ENCODE assay signal across 10 cellular contexts in genomic region chr19:38670921-38671398, GRCh38. TPM values are rescaled to one million over a fixed set of nuclear protein-coding genes. Genes with fewer than 3 reads are reported as not detected.
DNase-seq lines count a peak whose midpoint lies in the region; ATAC-seq and TF ChIP-seq lines count a peak whose summit lies in the region.
"Had no signal": no experiment of that assay in that cellular context is flagged by ENCODE, and none has a peak within 500 bp of the region (broad histone marks: within the 10 kb centered on the region; RNA-seq: fewer than 3 reads in every experiment).

No MANE protein-coding gene starts in this region.

- DNase-seq in NCI-H510A treated with DMSO at 0.1 percent for 48 hours (lab: John Stamatoyannopoulos, UW) = peak; percentile 12
- no peak for DNase-seq in NCI-H510A (lab: John Stamatoyannopoulos, UW)
- peak; percentile 36 for DNase-seq in dermis blood vessel endothelial cell
- no peak for DNase-seq in mucosa of descending colon
- no peak for DNase-seq in upper lobe of left lung
- no peak for DNase-seq in effector memory CD4-positive, alpha-beta T cell
- DNase-seq in germinal center (ENCODE audit: low spot score) = no peak
- no peak for DNase-seq in NCI-H1092 (lab: John Stamatoyannopoulos, UW)
- DNase-seq: SJCRH30 had no signal

- H3K4me1 ChIP-seq in mucosa of descending colon (ENCODE audit: low read depth) = peaks cover 80% of the 10 kb centered on the region
- H3K4me1 ChIP-seq in upper lobe of left lung = peaks cover 83 to 90% (median 84%) of the 10 kb centered on the region in 4 donors
- peaks cover 54% of the 10 kb centered on the region for H3K4me1 ChIP-seq in effector memory CD4-positive, alpha-beta T cell (ENCODE audit: control insufficient read depth, insufficient read depth, low read length, poor library complexity, severe bottlenecking)

- H3K4me3 ChIP-seq in mucosa of descending colon (no peak overlapping the region), upper lobe of left lung (no peak overlapping the region)
- H3K4me3 ChIP-seq in effector memory CD4-positive, alpha-beta T cell (ENCODE audit: insufficient read depth, low read depth, low read length, poor library complexity, severe bottlenecking) = no peak overlapping the region
- H3K4me3 ChIP-seq: SJCRH30 had no signal

- no peak for TF ChIP-seq POLR2A in upper lobe of left lung (IDR thresholded peaks at IDR 0.05)

- TF ChIP-seq EP300 in upper lobe of left lung (IDR thresholded peaks at IDR 0.05) = no peak

- 56 to 69% methylated on average over 3 of the region's 3 CpGs for WGBS in upper lobe of left lung, 2 donors

- peak overlapping the region; percentile 53 to 97 (median 82) for H3K27ac ChIP-seq in upper lobe of left lung
- no peak overlapping the region for H3K27ac ChIP-seq in effector memory CD4-positive, alpha-beta T cell (ENCODE audit: insufficient read depth, low read length, poor library complexity, severe bottlenecking)
- H3K27ac ChIP-seq: SJCRH30 had no signal

- H3K36me3 ChIP-seq in mucosa of descending colon (ENCODE audit: low read depth) (no peaks in the 10 kb centered on the region), upper lobe of left lung (peaks cover 0 to 4% (median 0%) of the 10 kb centered on the region in 4 donors)
- no peaks in the 10 kb centered on the region for H3K36me3 ChIP-seq in effector memory CD4-positive, alpha-beta T cell (ENCODE audit: control insufficient read depth, insufficient read depth, low read length)
- H3K36me3 ChIP-seq: SJCRH30 had no signal

- TF ChIP-seq CTCF in mucosa of descending colon (IDR thresholded peaks at IDR 0.05) (no peak), upper lobe of left lung (IDR thresholded peaks at IDR 0.05) (no peak)

- ATAC-seq in mucosa of descending colon = peak; percentile 74
- no peak for ATAC-seq in upper lobe of left lung (ENCODE audit: low FRiP score in 2 of 2)
- ATAC-seq: sciatic nerve had no signal

- H3K27me3 ChIP-seq in upper lobe of left lung = no peaks in the 10 kb centered on the region
- H3K27me3 ChIP-seq in effector memory CD4-positive, alpha-beta T cell (replicated peaks; ENCODE audit: control insufficient read depth, insufficient read depth, low read length, poor library complexity, severe bottlenecking) = no peaks in the 10 kb centered on the region
- H3K27me3 ChIP-seq: SJCRH30 had no signal

- intact Hi-C loops in mucosa of descending colon (cut with DNase I, micrococcal nuclease) = no loop called here

- H3K9me3 ChIP-seq in mucosa of descending colon (no peaks in the 10 kb centered on the region), upper lobe of left lung (no peaks in the 10 kb centered on the region)
- H3K9me3 ChIP-seq in effector memory CD4-positive, alpha-beta T cell (ENCODE audit: control insufficient read depth, low read length) = no peaks in the 10 kb centered on the region
- H3K9me3 ChIP-seq: SJCRH30 had no signal

RNA-seq across cellular contexts. Expression of gene ACTN4, which starts 23.5 kb away (rescaled TPM):
- total RNA-seq in dermis blood vessel endothelial cell (315 and 728 TPM in 2 replicates), mucosa of descending colon (1,000 to 10,000 TPM in 2 of 3 donors, 100 to 1,000 TPM in 1; 566 to 1,080 (median 1,014) TPM), upper lobe of left lung (100 to 1,000 TPM; 162 to 636 (median 512) TPM)

RNA-seq across cellular contexts. Expression of gene EIF3K, which starts 52.0 kb away (rescaled TPM):
- total RNA-seq in dermis blood vessel endothelial cell = 350 and 735 TPM in 2 replicates
- 100 to 1,000 TPM; 338 to 393 (median 350) TPM for total RNA-seq in mucosa of descending colon
- total RNA-seq in upper lobe of left lung = 100 to 1,000 TPM; 142 to 404 (median 242) TPM

RNA-seq across cellular contexts. Expression of gene MAP4K1, which starts 53.2 kb away (rescaled TPM):
- total RNA-seq in dermis blood vessel endothelial cell = 0.09 TPM in 1 of 2 replicates, not detected in the other
- 10 to 100 TPM in 1 of 3 donors, 1 to 10 TPM in 2; 6.9 to 10.6 (median 7.4) TPM for total RNA-seq in mucosa of descending colon
- total RNA-seq in upper lobe of left lung = 10 to 100 TPM in 3 of 6 donors, 1 to 10 TPM in 3; 6.2 to 28.3 (median 9.9) TPM

Comparison
In these comparisons a context has a peak if more than half of its experiments do, and no peak if none do; other contexts are left out.
1. DNase-seq: peak in NCI-H510A treated with DMSO at 0.1 percent for 48 hours (single experiment) and dermis blood vessel endothelial cell (single experiment); none in NCI-H510A (single experiment), mucosa of descending colon (0 of 3), upper lobe of left lung (0 of 2), effector memory CD4-positive, alpha-beta T cell (0 of 3), germinal center (single experiment) and NCI-H1092 (single experiment).